ENCODE assay signal across 16 cellular contexts in the genomic region with DNA sequence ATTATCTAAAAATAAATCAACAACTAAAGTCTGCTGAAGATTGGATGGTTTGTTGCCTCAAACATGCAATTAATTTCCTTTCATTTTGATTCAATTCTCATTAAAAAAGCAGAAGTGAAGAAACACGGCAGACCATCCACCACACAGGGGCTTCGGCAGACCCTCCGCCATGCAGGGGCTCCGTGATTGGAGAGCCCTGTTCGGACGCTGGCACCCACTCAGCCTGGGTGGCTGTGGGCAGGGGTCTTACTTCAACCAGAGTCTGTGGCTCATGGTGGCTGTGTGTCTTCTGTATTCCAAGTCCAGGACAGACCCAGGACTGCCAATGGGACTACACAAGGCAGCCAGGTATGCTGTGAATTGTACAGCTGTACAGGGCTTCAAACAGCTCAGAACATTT.
DNase-seq lines count a peak whose midpoint lies in the region; ATAC-seq and TF ChIP-seq lines count a peak whose summit lies in the region.
"Had no signal": no experiment of that assay in that cellular context is flagged by ENCODE, and none has a peak within 500 bp of the region (broad histone marks: within the 10 kb centered on the region; RNA-seq: fewer than 3 reads in every experiment).

No MANE protein-coding gene starts in this region.

- WGBS in lung, 2 donors, result 94 to 95% methylated on average over 6 of the region's 6 CpGs

- H3K4me3 ChIP-seq in colonic mucosa (no peak overlapping the region), lung (no peak overlapping the region), uterus (no peak overlapping the region), ascending aorta (no peak overlapping the region)
- H3K4me3 ChIP-seq: A549, BLaER1 had no signal

- peak; percentile 32 for DNase-seq in activated CD8-positive, alpha-beta memory T cell treated with anti-CD3 and anti-CD28 coated beads for 24 hours
- no peak for DNase-seq in activated CD8-positive, alpha-beta memory T cell treated with anti-CD3 and anti-CD28 coated beads, Interleukin-2, amount 50 U/mL, for 4 hours
- DNase-seq in colonic mucosa (peak; percentile 17), lung (ENCODE audit: low spot score) (peak; percentile 9), uterus (peak in 1 of 2 donors; percentile 15), ascending aorta (ENCODE audit: low spot score in 2 of 2) (no peak)
- DNase-seq: CD4-positive, alpha-beta memory T cell; DMS79 treated with DMSO at 0.1 percent for 48 hours; GF-D8; GOT3; HFFc6 had no signal

- H3K4me1 ChIP-seq in colonic mucosa (no peaks in the 10 kb centered on the region), lung (ENCODE audit: control insufficient read depth in 2 of 2, insufficient read depth in 2 of 2, low read length in 2 of 2) (no peaks in the 10 kb centered on the region), uterus (no peaks in the 10 kb centered on the region), ascending aorta (no peaks in the 10 kb centered on the region)
- H3K4me1 ChIP-seq: A549 had no signal

- H3K27me3 ChIP-seq in colonic mucosa, result no peaks in the 10 kb centered on the region
- no peaks in the 10 kb centered on the region for H3K27me3 ChIP-seq in lung (ENCODE audit: control insufficient read depth, insufficient read depth)
- H3K27me3 ChIP-seq in uterus, result no peaks in the 10 kb centered on the region
- no peaks in the 10 kb centered on the region for H3K27me3 ChIP-seq in ascending aorta
- H3K27me3 ChIP-seq: BLaER1 had no signal

- H3K9ac ChIP-seq in colonic mucosa (ENCODE audit: low read depth in 2 of 2, low read length in 2 of 2), result no peak overlapping the region
- H3K9ac ChIP-seq: BLaER1 had no signal

- intact Hi-C loops in colonic mucosa (cut with DNase I), result no loop called here
- intact Hi-C loops in uterus (cut with DNase I; ENCODE audit: low total_unique reads), result no loop called here
- intact Hi-C loops in ascending aorta (cut with DNase I), result no loop called here

- H3K9me3 ChIP-seq in colonic mucosa (no peaks in the 10 kb centered on the region), lung (ENCODE audit: control insufficient read depth in 2 of 2, insufficient read depth in 1 of 2, low read length in 1 of 2) (peaks cover 0 to 6% of the 10 kb centered on the region in 2 donors), uterus (no peaks in the 10 kb centered on the region), ascending aorta (no peaks in the 10 kb centered on the region)
- H3K9me3 ChIP-seq: A549 had no signal

- H3K36me3 ChIP-seq in colonic mucosa (no peaks in the 10 kb centered on the region), lung (ENCODE audit: control insufficient read depth in 2 of 2, insufficient read depth in 2 of 2, low read length in 2 of 2) (no peaks in the 10 kb centered on the region), uterus (no peaks in the 10 kb centered on the region), ascending aorta (no peaks in the 10 kb centered on the region)
- H3K36me3 ChIP-seq: BLaER1 had no signal

- TF ChIP-seq POLR2A in uterus (IDR thresholded peaks at IDR 0.05), result no peak

- H3K27ac ChIP-seq in colonic mucosa (no peak overlapping the region), lung (ENCODE audit: low read depth in 1 of 2, low read length in 1 of 2) (no peak overlapping the region), uterus (peak overlapping the region; percentile 61 to 70), ascending aorta (no peak overlapping the region)
- H3K27ac ChIP-seq: 22Rv1, A549, BLaER1 had no signal

- no peak for TF ChIP-seq CTCF in colonic mucosa (IDR thresholded peaks at IDR 0.05)
- no peak for TF ChIP-seq CTCF in lung (IDR thresholded peaks at IDR 0.05; ENCODE audit: control extremely low read depth, extremely low read depth)
- TF ChIP-seq CTCF in uterus (IDR thresholded peaks at IDR 0.05), result no peak
- no peak for TF ChIP-seq CTCF in ascending aorta (IDR thresholded peaks at IDR 0.05)

- ATAC-seq in lung (ENCODE audit: insufficient read depth, low FRiP score) (no peak), HG03442 (IDR thresholded peaks at IDR 0.05; ENCODE audit: unreplicated experiment) (no peak)
- ATAC-seq: A549, HCT116 had no signal

Comparison
In these comparisons a context has a peak if more than half of its experiments do, and no peak if none do; other contexts are left out.
1. DNase-seq: peak in activated CD8-positive, alpha-beta memory T cell treated with anti-CD3 and anti-CD28 coated beads for 24 hours (single experiment), colonic mucosa (single experiment) and lung (single experiment); none in activated CD8-positive, alpha-beta memory T cell treated with anti-CD3 and anti-CD28 coated beads, Interleukin-2, amount 50 U/mL, for 4 hours (single experiment) and ascending aorta (0 of 2).
2. H3K27ac ChIP-seq: peak in uterus (2 of 2); none in colonic mucosa (single experiment), lung (0 of 2) and ascending aorta (0 of 2).